In the genomic region with DNA sequence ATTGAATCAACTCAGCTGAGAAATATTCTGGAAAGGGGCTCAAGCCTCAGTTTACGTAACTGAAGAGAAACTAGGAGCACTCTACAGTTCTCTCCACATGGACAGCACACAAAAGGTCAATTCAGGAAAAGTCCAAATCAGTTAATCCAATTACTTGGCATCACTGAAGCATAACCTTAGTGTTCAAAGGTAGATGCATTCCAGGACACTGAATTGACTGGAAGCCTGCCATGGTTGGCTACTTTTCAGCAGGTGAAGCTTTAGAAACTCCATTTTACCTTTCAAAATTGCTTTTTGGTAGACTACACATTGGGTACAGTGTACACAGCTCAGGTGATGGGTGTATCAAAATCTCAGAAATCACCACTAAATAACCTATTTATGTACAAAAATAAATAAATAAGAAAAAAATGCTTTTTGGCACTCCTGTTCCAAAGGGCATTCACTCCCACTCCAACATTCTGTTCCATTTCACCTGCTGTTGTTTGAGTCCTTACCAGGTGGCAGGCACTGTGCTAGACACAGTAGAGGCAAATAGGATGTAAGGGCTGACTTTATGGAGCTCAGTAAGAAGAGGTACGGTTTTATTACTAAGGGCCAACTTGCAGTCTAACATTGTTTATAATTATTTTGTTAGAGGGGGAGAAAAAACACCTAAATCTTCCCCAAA, we compare ENCODE assay signal across 16 cellular contexts.
"Had no signal": no experiment of that assay in that cellular context is flagged by ENCODE, and none has a peak within 500 bp of the region (broad histone marks: within the 10 kb centered on the region; RNA-seq: fewer than 3 reads in every experiment).

No MANE protein-coding gene starts in this region.

- H3K36me3 ChIP-seq: esophagus muscularis mucosa, gastrocnemius medialis, prostate gland, sigmoid colon, tibial nerve had no signal

- FAIRE-seq: endometrium had no signal

- H3K4me3 ChIP-seq: esophagus muscularis mucosa, gastrocnemius medialis, hepatocyte, prostate gland, sigmoid colon, skin epidermis, tibial nerve had no signal

- H3K9ac ChIP-seq: parathyroid adenoma had no signal

- H3K4me1 ChIP-seq: esophagus muscularis mucosa, gastrocnemius medialis, parathyroid adenoma, prostate gland, sigmoid colon, tibial nerve had no signal

- H3K27me3 ChIP-seq: esophagus muscularis mucosa, gastrocnemius medialis, hepatocyte, sigmoid colon, tibial nerve had no signal

- H2AFZ ChIP-seq: hepatocyte, parathyroid adenoma had no signal

- H3K9me3 ChIP-seq: gastrocnemius medialis, prostate gland, sigmoid colon had no signal

- H3K27ac ChIP-seq: epithelial cell of prostate, esophagus muscularis mucosa, gastrocnemius medialis, hepatocyte, parathyroid adenoma, prostate gland, sigmoid colon, skin epidermis, tibial nerve had no signal

- H3K79me2 ChIP-seq: hepatocyte, parathyroid adenoma had no signal

- DNase-seq: effector memory CD4-positive, alpha-beta T cell; gastrocnemius medialis; glutamatergic neuron; naive thymus-derived CD4-positive, alpha-beta T cell; nephron progenitor cell; sigmoid colon; stimulated activated CD4-positive, alpha-beta T cell treated with anti-CD3 and anti-CD28 coated beads, Interleukin-2, amount 100 ng/mL, for 24 hours; stimulated activated naive CD4-positive, alpha-beta T cell treated with Interleukin-2 at 50 U/mL for 16 hours had no signal

- ATAC-seq: gastrocnemius medialis; naive thymus-derived CD4-positive, alpha-beta T cell had no signal

- H3K4me2 ChIP-seq: hepatocyte had no signal
